ENCODE assay signal across 12 cellular contexts in the genomic region with DNA sequence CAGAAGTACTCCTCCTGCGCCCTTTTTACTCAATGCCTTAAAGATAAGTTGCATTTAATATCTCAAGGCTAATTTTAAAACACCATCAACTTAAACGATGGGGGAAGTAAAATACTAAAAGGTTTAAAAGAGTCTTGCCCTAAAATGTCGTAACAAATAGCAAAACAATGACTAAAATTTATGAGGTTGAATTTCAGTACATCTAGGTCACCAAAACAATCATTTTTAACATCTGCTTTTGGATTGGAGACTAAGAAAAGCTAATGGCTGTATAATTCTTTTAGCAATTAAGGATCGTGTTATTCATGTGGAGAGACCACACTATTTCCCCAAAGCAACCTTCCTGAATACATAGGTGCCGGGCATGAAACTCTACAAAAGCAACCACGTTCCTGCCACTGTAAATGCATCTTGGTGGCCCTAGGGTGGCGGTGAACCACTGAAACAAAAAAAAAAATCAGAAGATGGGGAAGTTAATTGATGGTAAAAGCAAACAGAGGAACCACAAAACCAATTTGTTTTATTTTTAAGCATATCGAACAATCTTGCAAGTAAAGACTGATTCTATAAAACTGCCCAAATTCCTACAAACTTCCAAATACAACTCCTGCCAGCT. TPM values are rescaled to one million over a fixed set of nuclear protein-coding genes. Genes with fewer than 3 reads are reported as not detected.
DNase-seq lines count a peak whose midpoint lies in the region; TF ChIP-seq lines count a peak whose summit lies in the region.
"Had no signal": no experiment of that assay in that cellular context is flagged by ENCODE, and none has a peak within 500 bp of the region (broad histone marks: within the 10 kb centered on the region; RNA-seq: fewer than 3 reads in every experiment).

No MANE protein-coding gene starts in this region.

- H3K27ac ChIP-seq in smooth muscle cell (ENCODE audit: low read depth): peak overlapping the region; percentile 66

- peaks cover 87% of the 10 kb centered on the region for H4K20me1 ChIP-seq in smooth muscle cell (ENCODE audit: low read depth)

- H3K27me3 Mint-ChIP-seq in activated CD4-positive, alpha-beta T cell treated with anti-CD3 and anti-CD28 coated beads, Interleukin-2, amount 10 ng/mL, durations not matched to agents 24 days and 14 days: no peaks in the 10 kb centered on the region
- H3K27me3 Mint-ChIP-seq in endothelial cell (ENCODE audit: unreplicated experiment): peaks cover 2% of the 10 kb centered on the region

- H2AFZ ChIP-seq in smooth muscle cell (ENCODE audit: low read depth): no peak overlapping the region

- no peak overlapping the region for H3K4me3 ChIP-seq in smooth muscle cell

- WGBS in smooth muscle cell (ENCODE audit: low lambda C conversion rate): 84% methylated on average over 8 of the region's 8 CpGs

- peak overlapping the region; percentile 1 for H3K4me2 ChIP-seq in smooth muscle cell

- H3K4me3 Mint-ChIP-seq in activated CD4-positive, alpha-beta T cell treated with anti-CD3 and anti-CD28 coated beads, Interleukin-2, amount 10 ng/mL, durations not matched to agents 24 days and 14 days: peak overlapping the region; percentile 9
- no peak overlapping the region for H3K4me3 Mint-ChIP-seq in endothelial cell (ENCODE audit: unreplicated experiment)
- H3K4me3 Mint-ChIP-seq: activated T-cell treated with anti-CD3 and anti-CD28 coated beads, Interleukin-2, amount 50 U/mL, for 4 hours had no signal

- TF ChIP-seq CTCF in endothelial cell (IDR thresholded peaks at IDR 0.05; ENCODE audit: unreplicated experiment): no peak
- no peak for TF ChIP-seq CTCF in smooth muscle cell (IDR thresholded peaks at IDR 0.05; ENCODE audit: borderline replicate concordance, insufficient read depth, poor library complexity, severe bottlenecking)

- peaks cover 18% of the 10 kb centered on the region for H3K36me3 Mint-ChIP-seq in activated CD4-positive, alpha-beta T cell treated with anti-CD3 and anti-CD28 coated beads, Interleukin-2, amount 10 ng/mL, durations not matched to agents 24 days and 14 days (ENCODE audit: low read depth)
- no peaks in the 10 kb centered on the region for H3K36me3 Mint-ChIP-seq in endothelial cell (ENCODE audit: low read depth, unreplicated experiment)

- H3K79me2 ChIP-seq in smooth muscle cell (ENCODE audit: low read depth): peaks cover 99% of the 10 kb centered on the region

- H3K27ac Mint-ChIP-seq in activated CD4-positive, alpha-beta T cell treated with anti-CD3 and anti-CD28 coated beads, Interleukin-2, amount 10 ng/mL, durations not matched to agents 24 days and 14 days: peak overlapping the region; percentile 23
- H3K27ac Mint-ChIP-seq in endothelial cell (ENCODE audit: unreplicated experiment): peak overlapping the region; percentile 65

- intact Hi-C loops in activated CD4-positive, alpha-beta T cell treated with anti-CD3 and anti-CD28 coated beads, Interleukin-2, amount 10 ng/mL, durations not matched to agents 24 days and 14 days (cut with micrococcal nuclease): no loop called here

- peaks cover 22% of the 10 kb centered on the region for H3K4me1 ChIP-seq in smooth muscle cell (ENCODE audit: low read depth)

- H3K9ac ChIP-seq in smooth muscle cell (ENCODE audit: low read depth): no peak overlapping the region

- H3K4me1 Mint-ChIP-seq in activated CD4-positive, alpha-beta T cell treated with anti-CD3 and anti-CD28 coated beads, Interleukin-2, amount 10 ng/mL, durations not matched to agents 24 days and 14 days: peaks cover 63% of the 10 kb centered on the region
- peaks cover 36% of the 10 kb centered on the region for H3K4me1 Mint-ChIP-seq in endothelial cell (ENCODE audit: unreplicated experiment)

- no peaks in the 10 kb centered on the region for H3K27me3 ChIP-seq in smooth muscle cell (ENCODE audit: low read depth)

- H3K9me3 ChIP-seq in smooth muscle cell (replicated peaks; ENCODE audit: low read depth): no peaks in the 10 kb centered on the region

- DNase-seq in activated CD4-positive, alpha-beta T cell treated with anti-CD3 and anti-CD28 coated beads, Interleukin-2, amount 10 ng/mL, durations not matched to agents 24 days and 14 days: no peak
- DNase-seq in activated CD4-positive, alpha-beta T cell treated with anti-CD3 and anti-CD28 coated beads for 4 hours: no peak
- DNase-seq in NOMO-1 (lab: John Stamatoyannopoulos, UW; ENCODE audit: unreplicated experiment in 2 of 2) (peak; percentile 26 to 61), endothelial cell (ENCODE audit: low spot score) (no peak), smooth muscle cell (lab: John Stamatoyannopoulos, UW; ENCODE audit: unreplicated experiment) (no peak), NCI-H2029 (lab: John Stamatoyannopoulos, UW) (no peak), kidney glomerular epithelial cell (lab: John Stamatoyannopoulos, UW) (no peak), ureter (ENCODE audit: low spot score) (no peak)
- DNase-seq: activated T-cell treated with anti-CD3 and anti-CD28 coated beads, Interleukin-2, amount 50 U/mL, for 4 hours; NCI-H1092 treated with DMSO at 0.1 percent for 48 hours; SIG-M5 had no signal

- peaks cover under 1% of the 10 kb centered on the region for H3K36me3 ChIP-seq in smooth muscle cell (ENCODE audit: low read depth)

- no peaks in the 10 kb centered on the region for H3K9me3 Mint-ChIP-seq in activated CD4-positive, alpha-beta T cell treated with anti-CD3 and anti-CD28 coated beads, Interleukin-2, amount 10 ng/mL, durations not matched to agents 24 days and 14 days
- no peaks in the 10 kb centered on the region for H3K9me3 Mint-ChIP-seq in endothelial cell (ENCODE audit: unreplicated experiment)
- H3K9me3 Mint-ChIP-seq: activated T-cell treated with anti-CD3 and anti-CD28 coated beads, Interleukin-2, amount 50 U/mL, for 4 hours had no signal

- H3F3A ChIP-seq in smooth muscle cell (ENCODE audit: low read depth): peaks cover 16% of the 10 kb centered on the region

RNA-seq across cellular contexts. Expression of a gene that starts 45.8 kb away (rescaled TPM):
- 154 and 159 TPM in 2 replicates for total RNA-seq in activated CD4-positive, alpha-beta T cell treated with anti-CD3 and anti-CD28 coated beads, Interleukin-2, amount 10 ng/mL, durations not matched to agents 24 days and 14 days
- total RNA-seq in endothelial cell (ENCODE audit: unreplicated experiment) (162 TPM), smooth muscle cell (64.8 and 78.2 TPM in 2 replicates), ureter (149 TPM)
- 42.5 and 49.4 TPM in 2 replicates for polyA plus RNA-seq in smooth muscle cell

RNA-seq across cellular contexts. Expression of a gene that starts 58.2 kb away (rescaled TPM):
- total RNA-seq in activated CD4-positive, alpha-beta T cell treated with anti-CD3 and anti-CD28 coated beads, Interleukin-2, amount 10 ng/mL, durations not matched to agents 24 days and 14 days: 0.42 and 1.0 TPM in 2 replicates
- total RNA-seq in endothelial cell (ENCODE audit: unreplicated experiment) (0.95 TPM), smooth muscle cell (not detected in 2 replicates), ureter (0.44 TPM)
- polyA plus RNA-seq in smooth muscle cell: 0.41 and 0.96 TPM in 2 replicates
- polyA plus RNA-seq: AG04450 had no signal

RNA-seq across cellular contexts. Expression of a gene that starts 58.3 kb away (rescaled TPM):
- 53.9 and 54.9 TPM in 2 replicates for total RNA-seq in activated CD4-positive, alpha-beta T cell treated with anti-CD3 and anti-CD28 coated beads, Interleukin-2, amount 10 ng/mL, durations not matched to agents 24 days and 14 days
- total RNA-seq in endothelial cell (ENCODE audit: unreplicated experiment): 34.9 TPM
- 136 and 152 TPM in 2 replicates for total RNA-seq in smooth muscle cell
- 75.5 and 103 TPM in 2 replicates for polyA plus RNA-seq in smooth muscle cell
- total RNA-seq in ureter: 26.8 TPM

Comparison
In these comparisons a context has a peak if more than half of its experiments do, and no peak if none do; other contexts are left out.
1. DNase-seq: peak in NOMO-1 (2 of 2); none in activated CD4-positive, alpha-beta T cell treated with anti-CD3 and anti-CD28 coated beads, Interleukin-2, amount 10 ng/mL, durations not matched to agents 24 days and 14 days (single experiment), activated CD4-positive, alpha-beta T cell treated with anti-CD3 and anti-CD28 coated beads for 4 hours (0 of 2), endothelial cell (single experiment), smooth muscle cell (single experiment), NCI-H2029 (single experiment), kidney glomerular epithelial cell (single experiment) and ureter (single experiment).